ENCODE assay signal across 9 cellular contexts in genomic region chr2:203579131-203579643, GRCh38. TPM values are rescaled to one million over a fixed set of nuclear protein-coding genes. Genes with fewer than 3 reads are reported as not detected.
A peak's percentile ranks its signal among the peaks of the same experiment; 100 is the strongest.
DNase-seq lines count a peak whose midpoint lies in the region; TF ChIP-seq lines count a peak whose summit lies in the region.
"Had no signal": no experiment of that assay in that cellular context is flagged by ENCODE, and none has a peak within 500 bp of the region (broad histone marks: within the 10 kb centered on the region; RNA-seq: fewer than 3 reads in every experiment).

No MANE protein-coding gene starts in this region.

- H2AK5ac ChIP-seq in H9 (ENCODE audit: insufficient read length, low read length) (no peak overlapping the region), mesenchymal stem cell (ENCODE audit: low read length, severe bottlenecking) (no peak overlapping the region)

- no peak overlapping the region for H2BK5ac ChIP-seq in H9 (ENCODE audit: insufficient read length, low read length)
- H2BK5ac ChIP-seq in mesenchymal stem cell (ENCODE audit: low read depth, low read length, poor library complexity, severe bottlenecking), result no peak overlapping the region

- no peak overlapping the region for H2BK15ac ChIP-seq in H9 (ENCODE audit: low read depth, low read length)
- no peak overlapping the region for H2BK15ac ChIP-seq in mesenchymal stem cell (ENCODE audit: low read depth, poor library complexity, severe bottlenecking)

- H3K4me1 ChIP-seq in H9 (ENCODE audit: insufficient read depth, low read length) (no peaks in the 10 kb centered on the region; the same call in 1 of the 2 replicates), MM.1S (ENCODE audit: low read length) (peaks cover 48% of the 10 kb centered on the region), mesenchymal stem cell (ENCODE audit: control insufficient read depth, insufficient read depth, low read depth, low read length) (peaks cover 1% of the 10 kb centered on the region)

- H3K23me2 ChIP-seq in H9 (ENCODE audit: insufficient read length, low read depth, low read length, poor library complexity, severe bottlenecking), result no peaks in the 10 kb centered on the region

- no peaks in the 10 kb centered on the region; a peak in 1 of 7 replicates for H3K36me3 Mint-ChIP-seq in H9 (ENCODE audit: insufficient read depth in 1 of 3, low read depth in 3 of 3)
- peaks cover 2% of the 10 kb centered on the region for H3K36me3 Mint-ChIP-seq in activated naive CD8-positive, alpha-beta T cell treated with anti-CD3 and anti-CD28 coated beads for 36 hours
- H3K36me3 Mint-ChIP-seq: activated naive CD4-positive, alpha-beta T cell treated with anti-CD3 and anti-CD28 coated beads, Interleukin-2, amount 50 U/mL, for 24 hours had no signal

- H3K9me3 ChIP-seq in H9 (ENCODE audit: control insufficient read depth, low read depth, low read length) (no peaks in the 10 kb centered on the region), MM.1S (replicated peaks; ENCODE audit: insufficient read depth, low read length) (no peaks in the 10 kb centered on the region), mesenchymal stem cell (ENCODE audit: control insufficient read depth, low read length) (no peaks in the 10 kb centered on the region)

- H3T11ph ChIP-seq in H9 (ENCODE audit: low read length), result no peak overlapping the region

- no peak overlapping the region for H4K5ac ChIP-seq in H9 (ENCODE audit: insufficient read length, low read depth, low read length)

- H4K91ac ChIP-seq in H9 (ENCODE audit: insufficient read length, low read depth, low read length), result no peak overlapping the region
- no peak overlapping the region for H4K91ac ChIP-seq in mesenchymal stem cell (ENCODE audit: low read length)

- H2BK12ac ChIP-seq in H9 (ENCODE audit: insufficient read length, low read depth, low read length), result no peak overlapping the region
- H2BK12ac ChIP-seq in mesenchymal stem cell (ENCODE audit: low read length in 2 of 2), result no peak overlapping the region

- no CpG with 5 or more reads among the region's 2 CpGs for WGBS in H9 (ENCODE audit: extremely low coverage, insufficient read length, low lambda C conversion rate)
- WGBS in mesenchymal stem cell, result 0% methylated on average over 1 of the region's 2 CpGs

- H3K27me3 Mint-ChIP-seq in H9 (ENCODE audit: low read depth), result no peaks in the 10 kb centered on the region; the same call in 1 of the 2 replicates
- H3K27me3 Mint-ChIP-seq in activated naive CD8-positive, alpha-beta T cell treated with anti-CD3 and anti-CD28 coated beads for 36 hours, result no peaks in the 10 kb centered on the region
- H3K27me3 Mint-ChIP-seq: activated naive CD4-positive, alpha-beta T cell treated with anti-CD3 and anti-CD28 coated beads, Interleukin-2, amount 50 U/mL, for 24 hours had no signal

- no peaks in the 10 kb centered on the region for H3K79me1 ChIP-seq in H9 (ENCODE audit: insufficient read depth, low read depth, low read length, poor library complexity, severe bottlenecking)
- no peaks in the 10 kb centered on the region for H3K79me1 ChIP-seq in mesenchymal stem cell (replicated peaks; ENCODE audit: low read length, poor library complexity, severe bottlenecking)

- H3K18ac ChIP-seq in H9 (ENCODE audit: insufficient read length, low read depth, low read length), result no peak overlapping the region
- no peak overlapping the region for H3K18ac ChIP-seq in mesenchymal stem cell (ENCODE audit: low read depth in 1 of 2, low read length in 2 of 2)

- no peak overlapping the region for H2BK20ac ChIP-seq in H9 (ENCODE audit: low read depth, low read length, poor library complexity, severe bottlenecking)

- H2AFZ ChIP-seq in H9 (ENCODE audit: low read length), result no peak overlapping the region
- H2AFZ ChIP-seq in MM.1S (ENCODE audit: low read length), result peak overlapping the region; percentile 4; the same call in 1 of the 2 replicates
- no peak overlapping the region for H2AFZ ChIP-seq in mesenchymal stem cell (ENCODE audit: low read depth, low read length)

- DNase-seq in activated CD4-positive, alpha-beta T cell treated with anti-CD3 and anti-CD28 coated beads for 48 hours, result peak; percentile 59
- DNase-seq in activated CD4-positive, alpha-beta T cell treated with anti-CD3 and anti-CD28 coated beads, Interleukin-2, amount 50 U/mL, for 4 hours, result no peak
- DNase-seq in H9 (peak; percentile 33), MM.1S (peak; percentile 93), mesenchymal stem cell (peak; percentile 92), hippocampal formation (lab: John Stamatoyannopoulos, UW) (no peak), activated gamma-delta T cell (lab: John Stamatoyannopoulos, UW) (no peak)
- DNase-seq in activated naive CD8-positive, alpha-beta T cell treated with anti-CD3 and anti-CD28 coated beads for 36 hours, result peak; percentile 14

- H3K36me3 ChIP-seq in MM.1S (replicated peaks; ENCODE audit: insufficient read depth, low read length) (no peaks in the 10 kb centered on the region), mesenchymal stem cell (ENCODE audit: control insufficient read depth in 1 of 2, insufficient read depth in 2 of 2, low read depth in 1 of 2, low read length in 2 of 2) (no peaks in the 10 kb centered on the region)

- H3K27ac ChIP-seq in H9 (ENCODE audit: insufficient read length, low read depth, low read length) (no peak overlapping the region), MM.1S (ENCODE audit: low read length) (peak overlapping the region; percentile 73), mesenchymal stem cell (ENCODE audit: low read length, poor library complexity, severe bottlenecking) (no peak overlapping the region)

- H3K27me3 ChIP-seq in H9 (ENCODE audit: insufficient read depth, low read length) (no peaks in the 10 kb centered on the region), MM.1S (replicated peaks; ENCODE audit: insufficient read depth, low read length) (no peaks in the 10 kb centered on the region), mesenchymal stem cell (ENCODE audit: control insufficient read depth in 1 of 2, insufficient read depth in 1 of 2, low read length in 2 of 2) (no peaks in the 10 kb centered on the region)

- no peak overlapping the region for H3K4me2 ChIP-seq in H9 (ENCODE audit: insufficient read depth, insufficient read length, low read length)
- peak overlapping the region; percentile 29 for H3K4me2 ChIP-seq in MM.1S (ENCODE audit: low read depth, low read length)
- no peak overlapping the region for H3K4me2 ChIP-seq in mesenchymal stem cell (ENCODE audit: low read length, poor library complexity, severe bottlenecking)

- H3K9ac ChIP-seq in H9 (ENCODE audit: extremely low read depth, insufficient read length, low read length) (no peak overlapping the region), MM.1S (ENCODE audit: low read length) (peak overlapping the region; percentile 6; the same call in 1 of the 2 replicates), mesenchymal stem cell (ENCODE audit: low read length) (peak overlapping the region; percentile 47)

- H2BK120ac ChIP-seq in H9 (ENCODE audit: low read depth, low read length, poor library complexity, severe bottlenecking) (no peak overlapping the region), mesenchymal stem cell (ENCODE audit: low read depth, low read length) (no peak overlapping the region)

- H4K8ac ChIP-seq in H9 (replicated peaks; ENCODE audit: insufficient read length, low read depth, low read length) (no peak overlapping the region), mesenchymal stem cell (ENCODE audit: low read length) (no peak overlapping the region)

- no peak overlapping the region for H3K4me3 Mint-ChIP-seq in H9
- no peak overlapping the region for H3K4me3 Mint-ChIP-seq in activated naive CD8-positive, alpha-beta T cell treated with anti-CD3 and anti-CD28 coated beads for 36 hours
- H3K4me3 Mint-ChIP-seq: activated naive CD4-positive, alpha-beta T cell treated with anti-CD3 and anti-CD28 coated beads, Interleukin-2, amount 50 U/mL, for 24 hours had no signal

- no peaks in the 10 kb centered on the region for H3K9me2 ChIP-seq in MM.1S (replicated peaks; ENCODE audit: insufficient read depth, low read length)

- H3K9me3 Mint-ChIP-seq in H9, result no peaks in the 10 kb centered on the region
- H3K9me3 Mint-ChIP-seq in activated naive CD8-positive, alpha-beta T cell treated with anti-CD3 and anti-CD28 coated beads for 36 hours, result no peaks in the 10 kb centered on the region
- H3K9me3 Mint-ChIP-seq: activated naive CD4-positive, alpha-beta T cell treated with anti-CD3 and anti-CD28 coated beads, Interleukin-2, amount 50 U/mL, for 24 hours had no signal

- peaks cover 9 to 13% of the 10 kb centered on the region in 2 experiments for H3K4me1 Mint-ChIP-seq in H9
- H3K4me1 Mint-ChIP-seq in activated naive CD8-positive, alpha-beta T cell treated with anti-CD3 and anti-CD28 coated beads for 36 hours, result peaks cover 21% of the 10 kb centered on the region

- no peak overlapping the region for H3K27ac Mint-ChIP-seq in H9
- no peak overlapping the region for H3K27ac Mint-ChIP-seq in activated naive CD8-positive, alpha-beta T cell treated with anti-CD3 and anti-CD28 coated beads for 36 hours
- H3K27ac Mint-ChIP-seq: activated naive CD4-positive, alpha-beta T cell treated with anti-CD3 and anti-CD28 coated beads, Interleukin-2, amount 50 U/mL, for 24 hours had no signal

- TF ChIP-seq CTCF in H9 (conservative IDR thresholded peaks at IDR 0.05) (no peak), MM.1S (IDR thresholded peaks at IDR 0.05; ENCODE audit: low read length) (0 out of 2 replicates have a peak, but pooled peaks have one; percentile 3)

- H4K20me1 ChIP-seq in H9 (ENCODE audit: control insufficient read depth, insufficient read depth, insufficient read length), result no peaks in the 10 kb centered on the region
- no peaks in the 10 kb centered on the region for H4K20me1 ChIP-seq in MM.1S (ENCODE audit: insufficient read depth, low read length)

- no peak overlapping the region for H3K56ac ChIP-seq in H9 (ENCODE audit: insufficient read length, low read depth, low read length)

- H3K23ac ChIP-seq in H9 (ENCODE audit: insufficient read length, low read depth, low read length) (no peak overlapping the region), mesenchymal stem cell (ENCODE audit: low read length in 2 of 2) (no peak overlapping the region)

- H3K14ac ChIP-seq in H9 (ENCODE audit: insufficient read depth, low read length) (no peak overlapping the region), mesenchymal stem cell (ENCODE audit: low read length in 2 of 2) (no peak overlapping the region)

- H3K4me3 ChIP-seq in MM.1S (ENCODE audit: low read length) (no peak overlapping the region; the same call in 1 of the 2 replicates), mesenchymal stem cell (ENCODE audit: insufficient read depth in 1 of 2, low read depth in 1 of 2, low read length in 2 of 2) (no peak overlapping the region)

- peaks cover 35% of the 10 kb centered on the region for H3F3A ChIP-seq in MM.1S (ENCODE audit: insufficient read depth, low read length)

- H3K4ac ChIP-seq in H9 (ENCODE audit: low read depth, low read length), result no peak overlapping the region
- no peak overlapping the region for H3K4ac ChIP-seq in mesenchymal stem cell (ENCODE audit: low read depth in 1 of 2, low read length in 2 of 2)

- no peaks in the 10 kb centered on the region for H3K79me2 ChIP-seq in H9 (ENCODE audit: insufficient read depth, low read length)
- H3K79me2 ChIP-seq in MM.1S (ENCODE audit: low read length), result no peaks in the 10 kb centered on the region

RNA-seq across cellular contexts. Expression of gene RAPH1, which starts 44.1 kb away (rescaled TPM):
- 17.1 and 17.8 TPM in 2 replicates for total RNA-seq in H9 (2021)
- total RNA-seq in activated naive CD8-positive, alpha-beta T cell treated with anti-CD3 and anti-CD28 coated beads for 36 hours, result 1 to 10 TPM; 1.9 to 2.3 TPM
- 14.9 TPM for polyA plus RNA-seq in mesenchymal stem cell (2013, experiment 1 of 2)
- polyA plus RNA-seq in mesenchymal stem cell (2013, experiment 2 of 2), result 13.5 TPM

Comparison
In these comparisons a context has a peak if more than half of its experiments do, and no peak if none do; other contexts are left out.
1. DNase-seq: peak in activated CD4-positive, alpha-beta T cell treated with anti-CD3 and anti-CD28 coated beads for 48 hours (single experiment), H9 (single experiment), MM.1S (single experiment), activated naive CD8-positive, alpha-beta T cell treated with anti-CD3 and anti-CD28 coated beads for 36 hours (single experiment) and mesenchymal stem cell (single experiment); none in activated CD4-positive, alpha-beta T cell treated with anti-CD3 and anti-CD28 coated beads, Interleukin-2, amount 50 U/mL, for 4 hours (0 of 2), hippocampal formation (0 of 2) and activated gamma-delta T cell (single experiment).